Comparison of ENCODE assay signal across 8 cellular contexts in genomic region chr4:142567199-142567598, GRCh38.
DNase-seq lines count a peak whose midpoint lies in the region; ATAC-seq and TF ChIP-seq lines count a peak whose summit lies in the region.

No MANE protein-coding gene starts in this region.

- H3K4me1 Mint-ChIP-seq in Caco-2 (ENCODE audit: low read depth, unreplicated experiment): peaks cover 19% of the 10 kb centered on the region
- H3K4me1 Mint-ChIP-seq in activated naive CD4-positive, alpha-beta T cell treated with anti-CD3 and anti-CD28 coated beads, Interleukin-2, amount 50 U/mL, for 24 hours: peaks cover 66% of the 10 kb centered on the region
- peaks cover 5 to 80% (median 66%) of the 10 kb centered on the region in 7 donors for H3K4me1 Mint-ChIP-seq in naive thymus-derived CD4-positive, alpha-beta T cell

- H3K4me3 ChIP-seq in Caco-2 (ENCODE audit: low read depth, low read length): no peak overlapping the region
- H3K4me3 ChIP-seq in naive thymus-derived CD4-positive, alpha-beta T cell (ENCODE audit: low read length): peak overlapping the region; percentile 59

- no TSS peak for BruUV-seq in Caco-2 (replicated peaks; lab: Mats Ljungman, UMichigan)

- H3K27ac Mint-ChIP-seq in Caco-2 (ENCODE audit: unreplicated experiment): no peak overlapping the region
- peak overlapping the region; percentile 99 for H3K27ac Mint-ChIP-seq in activated naive CD4-positive, alpha-beta T cell treated with anti-CD3 and anti-CD28 coated beads, Interleukin-2, amount 50 U/mL, for 24 hours
- peak overlapping the region; percentile 92 to 99 (median 96) for H3K27ac Mint-ChIP-seq in naive thymus-derived CD4-positive, alpha-beta T cell

- peak overlapping the region; percentile 84 for H3K27ac ChIP-seq in naive thymus-derived CD4-positive, alpha-beta T cell (ENCODE audit: low read depth, low read length)

- H3K36me3 ChIP-seq in Caco-2 (ENCODE audit: control insufficient read depth, insufficient read depth, low read length): no peaks in the 10 kb centered on the region
- H3K36me3 ChIP-seq in naive thymus-derived CD4-positive, alpha-beta T cell (ENCODE audit: control insufficient read depth in 2 of 3, insufficient read depth in 3 of 3, low read length in 3 of 3): no peaks in the 10 kb centered on the region

- H3K27me3 ChIP-seq in Caco-2 (replicated peaks; ENCODE audit: control insufficient read depth, insufficient read depth, low read length): no peaks in the 10 kb centered on the region
- H3K27me3 ChIP-seq in naive thymus-derived CD4-positive, alpha-beta T cell (ENCODE audit: control insufficient read depth in 2 of 2, insufficient read depth in 2 of 2, low read length in 2 of 2): no peaks in the 10 kb centered on the region

- H3K27me3 Mint-ChIP-seq in Caco-2 (ENCODE audit: insufficient read depth, unreplicated experiment): no peaks in the 10 kb centered on the region
- no peaks in the 10 kb centered on the region for H3K27me3 Mint-ChIP-seq in activated naive CD4-positive, alpha-beta T cell treated with anti-CD3 and anti-CD28 coated beads, Interleukin-2, amount 50 U/mL, for 24 hours
- H3K27me3 Mint-ChIP-seq in naive thymus-derived CD4-positive, alpha-beta T cell: no peaks in the 10 kb centered on the region

- H3K36me3 Mint-ChIP-seq in Caco-2 (ENCODE audit: insufficient read depth, unreplicated experiment): peaks cover 7% of the 10 kb centered on the region
- H3K36me3 Mint-ChIP-seq in activated naive CD4-positive, alpha-beta T cell treated with anti-CD3 and anti-CD28 coated beads, Interleukin-2, amount 50 U/mL, for 24 hours: peaks cover 15% of the 10 kb centered on the region
- peaks cover 0 to 18% (median 2%) of the 10 kb centered on the region in 5 donors for H3K36me3 Mint-ChIP-seq in naive thymus-derived CD4-positive, alpha-beta T cell

- intact Hi-C loops in Caco-2 (cut with micrococcal nuclease; ENCODE audit: unreplicated experiment): loop anchor here (1.0 to 10.0 kb wide), 4 partner anchors 90 to 442 kb away; no protein-coding TSS in a partner anchor
- intact Hi-C loops in naive thymus-derived CD4-positive, alpha-beta T cell (cut with micrococcal nuclease): loop anchor here (1.0 to 5.0 kb wide), 16 partner anchors 10 to 995 kb away; partner anchors contain the start of genes INPP4B (in 2 of the 2), SMARCA5 (in 2 of the 2) and USP38 (in 1 of the 2)

- peaks cover 42% of the 10 kb centered on the region for H3K4me1 ChIP-seq in Caco-2
- peaks cover 10 to 45% of the 10 kb centered on the region in 2 donors for H3K4me1 ChIP-seq in naive thymus-derived CD4-positive, alpha-beta T cell (ENCODE audit: control insufficient read depth in 2 of 2, insufficient read depth in 2 of 2, low read length in 2 of 2)

- TF ChIP-seq CTCF in Caco-2 (IDR thresholded peaks at IDR 0.05; ENCODE audit: insufficient read depth in 1 of 2, low read depth in 1 of 2, low read length in 1 of 2, severe bottlenecking in 1 of 2, unreplicated experiment in 1 of 2) (peak in 1 of 2 experiments; percentile 27), GM10248 (IDR thresholded peaks at IDR 0.05; ENCODE audit: control extremely low read depth, extremely low read depth, low read depth, missing control alignments) (no peak)

- peaks cover 10% of the 10 kb centered on the region for H3K9me3 Mint-ChIP-seq in Caco-2 (ENCODE audit: unreplicated experiment)
- H3K9me3 Mint-ChIP-seq in activated naive CD4-positive, alpha-beta T cell treated with anti-CD3 and anti-CD28 coated beads, Interleukin-2, amount 50 U/mL, for 24 hours: no peaks in the 10 kb centered on the region
- peaks cover 0 to 3% (median 0%) of the 10 kb centered on the region in 11 donors for H3K9me3 Mint-ChIP-seq in naive thymus-derived CD4-positive, alpha-beta T cell

- POLR2A ChIA-PET in Caco-2 (lab: Charles Lee) (interaction anchor here (0.6 kb wide), 1 partner anchor 9 kb away, joined by 3 read pairs; no protein-coding TSS in a partner anchor), GM10248 (lab: Yijun Ruan, JAX) (no interaction called here)
- POLR2A ChIA-PET in naive thymus-derived CD4-positive, alpha-beta T cell (lab: Charles Lee): interaction anchor here (0.6 to 5.3 kb wide), 31 partner anchors 10 to 400 kb away, joined by 3 to 55 read pairs (median 7); no protein-coding TSS in a partner anchor

- H3K9me3 ChIP-seq in Caco-2: no peaks in the 10 kb centered on the region
- H3K9me3 ChIP-seq in naive thymus-derived CD4-positive, alpha-beta T cell (ENCODE audit: control insufficient read depth in 2 of 3, low read length in 3 of 3): no peaks in the 10 kb centered on the region

- H3K4me3 Mint-ChIP-seq in Caco-2 (ENCODE audit: unreplicated experiment): peak overlapping the region; percentile 68
- H3K4me3 Mint-ChIP-seq in activated naive CD4-positive, alpha-beta T cell treated with anti-CD3 and anti-CD28 coated beads, Interleukin-2, amount 50 U/mL, for 24 hours: peak overlapping the region; percentile 90
- peak overlapping the region; percentile 82 to 98 (median 93) for H3K4me3 Mint-ChIP-seq in naive thymus-derived CD4-positive, alpha-beta T cell

- peak; percentile 82 for ATAC-seq in naive thymus-derived CD4-positive, alpha-beta T cell
- ATAC-seq in HG03520 (IDR thresholded peaks at IDR 0.05; ENCODE audit: unreplicated experiment) (no peak), HG02852 (IDR thresholded peaks at IDR 0.05; ENCODE audit: unreplicated experiment) (no peak)

- CTCF ChIA-PET in Caco-2 (lab: Charles Lee): interaction anchor here (0.6 to 1.2 kb wide), 4 partner anchors 14 to 153 kb away, joined by 3 to 5 read pairs (median 3); no protein-coding TSS in a partner anchor
- CTCF ChIA-PET in naive thymus-derived CD4-positive, alpha-beta T cell (lab: Charles Lee): interaction anchor here (0.7 to 2.4 kb wide), 30 partner anchors 8 to 291 kb away, joined by 3 to 22 read pairs (median 4); no protein-coding TSS in a partner anchor
- CTCF ChIA-PET in GM10248 (lab: Yijun Ruan, JAX): interaction anchor here (1.1 to 2.0 kb wide), 3 partner anchors 10 to 26 kb away, joined by 3 to 5 read pairs (median 3); no protein-coding TSS in a partner anchor

- DNase-seq in Caco-2 (peak; percentile 45 to 49), NCI-H82 treated with DMSO at 0.1 percent for 48 hours (lab: John Stamatoyannopoulos, UW; ENCODE audit: unreplicated experiment) (peak; percentile 42), GM10248 (ENCODE audit: extremely low spot score) (no peak), NCI-H146 treated with DMSO at 0.1 percent for 48 hours (lab: John Stamatoyannopoulos, UW; ENCODE audit: unreplicated experiment) (no peak)
- DNase-seq in naive thymus-derived CD4-positive, alpha-beta T cell: peak; percentile 7 to 75 (median 67)

Comparison
In these comparisons a context has a peak if more than half of its experiments do, and no peak if none do; other contexts are left out.
1. DNase-seq: peak in Caco-2 (2 of 2), NCI-H82 treated with DMSO at 0.1 percent for 48 hours (single experiment) and naive thymus-derived CD4-positive, alpha-beta T cell (9 of 9); none in GM10248 (single experiment) and NCI-H146 treated with DMSO at 0.1 percent for 48 hours (single experiment).
2. Peak in every context shown above with its lines, with median percentiles within 50 percentile points of each other: H3K4me3 Mint-ChIP-seq.